ENCODE assay signal across 30 cellular contexts in genomic region chr5:27388755-27389154, GRCh38.
"Had no signal": no experiment of that assay in that cellular context is flagged by ENCODE, and none has a peak within 500 bp of the region (broad histone marks: within the 10 kb centered on the region; RNA-seq: fewer than 3 reads in every experiment).

No MANE protein-coding gene starts in this region.

- ATAC-seq: activated CD8-positive, alpha-beta T cell treated with anti-CD3 and anti-CD28 coated beads for 36 hours; activated naive CD8-positive, alpha-beta T cell treated with anti-CD3 and anti-CD28 coated beads, Interleukin-2, amount 50 U/mL, for 24 hours; gastrocnemius medialis; stimulated activated naive B cell treated with anti-CD40 and anti-IgM and Interleukin-4, amounts not matched to agents 10 μg/mL and 1 μg/mL and 100 μg/mL, for 72 hours; T-helper 17 cell; WTC11 had no signal

- H3K27ac ChIP-seq: colonic mucosa, gastrocnemius medialis, left ventricle myocardium inferior, ovary, prostate gland, right atrium auricular region, stomach, thyroid gland, upper lobe of left lung, vagina had no signal

- H3K9me3 Mint-ChIP-seq: nephron progenitor cell had no signal

- H3K4me1 ChIP-seq: colonic mucosa, gastrocnemius medialis, left ventricle myocardium inferior, prostate gland, right atrium auricular region, stomach, thyroid gland, upper lobe of left lung, vagina had no signal

- H3K27me3 ChIP-seq: colonic mucosa, gastrocnemius medialis, ovary, right atrium auricular region, stomach, thyroid gland, upper lobe of left lung, vagina had no signal

- DNase-seq: activated CD4-positive, alpha-beta T cell treated with anti-CD3 and anti-CD28 coated beads for 1 hour; activated CD4-positive, alpha-beta T cell treated with anti-CD3 and anti-CD28 coated beads, Interleukin-2, amount 50 U/mL, for 1 hour; activated CD8-positive, alpha-beta T cell treated with anti-CD3 and anti-CD28 coated beads for 36 hours; activated naive CD8-positive, alpha-beta T cell treated with anti-CD3 and anti-CD28 coated beads, Interleukin-2, amount 50 U/mL, for 24 hours; activated T-cell treated with anti-CD3 and anti-CD28 coated beads, Interleukin-2, amount 50 U/mL, for 48 hours; colonic mucosa; effector CD8-positive, alpha-beta T cell; erythroblast; gastrocnemius medialis; head of caudate nucleus; hippocampal formation; left ventricle myocardium inferior; nephron progenitor cell; ovary; stimulated activated CD4-positive, alpha-beta T cell treated with anti-CD3 and anti-CD28 coated beads, Interleukin-15, amount 100 ng/mL, for 24 hours; stimulated activated CD4-positive, alpha-beta T cell treated with anti-CD3 and anti-CD28 coated beads, Interleukin-2, amount 100 ng/mL, for 24 hours; stimulated activated naive B cell treated with anti-CD40 and anti-IgM and Interleukin-4, amounts not matched to agents 10 μg/mL and 1 μg/mL and 100 μg/mL, for 72 hours; stomach; T-helper 17 cell; thyroid gland; upper lobe of left lung had no signal

- H3K36me3 Mint-ChIP-seq: activated naive CD4-positive, alpha-beta T cell treated with anti-CD3 and anti-CD28 coated beads, Interleukin-2, amount 50 U/mL, for 24 hours; stimulated activated naive B cell treated with anti-CD40 and anti-IgM and Interleukin-4, amounts not matched to agents 10 μg/mL and 1 μg/mL and 100 μg/mL, for 72 hours; WTC11 had no signal

- H3K27me3 Mint-ChIP-seq: activated CD8-positive, alpha-beta T cell treated with anti-CD3 and anti-CD28 coated beads for 36 hours; activated naive CD4-positive, alpha-beta T cell treated with anti-CD3 and anti-CD28 coated beads, Interleukin-2, amount 50 U/mL, for 24 hours; activated naive CD8-positive, alpha-beta T cell treated with anti-CD3 and anti-CD28 coated beads, Interleukin-2, amount 50 U/mL, for 24 hours; stimulated activated naive B cell treated with anti-CD40 and anti-IgM and Interleukin-4, amounts not matched to agents 10 μg/mL and 1 μg/mL and 100 μg/mL, for 72 hours; T-helper 17 cell had no signal

- H3K27ac Mint-ChIP-seq: activated CD8-positive, alpha-beta T cell treated with anti-CD3 and anti-CD28 coated beads for 36 hours; activated naive CD4-positive, alpha-beta T cell treated with anti-CD3 and anti-CD28 coated beads, Interleukin-2, amount 50 U/mL, for 24 hours; activated naive CD8-positive, alpha-beta T cell treated with anti-CD3 and anti-CD28 coated beads, Interleukin-2, amount 50 U/mL, for 24 hours; activated T-helper 2 cell treated with anti-CD3 and anti-CD28 coated beads, Interferon-gamma antibody, Interleukin-2, Interleukin-4, amounts not matched to agents 10 μg/mL and 5 μg/mL and 100 μg/mL, durations not matched to agents 14 hours and 24 hours and 36 hours; nephron progenitor cell; stimulated activated naive B cell treated with anti-CD40 and anti-IgM and Interleukin-4, amounts not matched to agents 10 μg/mL and 1 μg/mL and 100 μg/mL, for 72 hours; T-helper 17 cell; WTC11 had no signal

- FAIRE-seq: endometrium, keratinocyte had no signal

- H3K9me3 ChIP-seq: colonic mucosa, gastrocnemius medialis, ovary, prostate gland, right atrium auricular region, stomach, thyroid gland, upper lobe of left lung, vagina had no signal

- H3K4me1 Mint-ChIP-seq: activated naive CD4-positive, alpha-beta T cell treated with anti-CD3 and anti-CD28 coated beads, Interleukin-2, amount 50 U/mL, for 24 hours; activated naive CD8-positive, alpha-beta T cell treated with anti-CD3 and anti-CD28 coated beads, Interleukin-2, amount 50 U/mL, for 24 hours; nephron progenitor cell; stimulated activated naive B cell treated with anti-CD40 and anti-IgM and Interleukin-4, amounts not matched to agents 10 μg/mL and 1 μg/mL and 100 μg/mL, for 72 hours; T-helper 17 cell had no signal

- H3K36me3 ChIP-seq: colonic mucosa, gastrocnemius medialis, left ventricle myocardium inferior, ovary, prostate gland, right atrium auricular region, stomach, thyroid gland, upper lobe of left lung, vagina had no signal

- H3K4me3 ChIP-seq: colonic mucosa, gastrocnemius medialis, left ventricle myocardium inferior, lung, ovary, prostate gland, right atrium auricular region, stomach, thyroid gland, upper lobe of left lung, vagina had no signal

- H3K4me3 Mint-ChIP-seq: activated CD8-positive, alpha-beta T cell treated with anti-CD3 and anti-CD28 coated beads for 36 hours; activated naive CD4-positive, alpha-beta T cell treated with anti-CD3 and anti-CD28 coated beads, Interleukin-2, amount 50 U/mL, for 24 hours; activated naive CD8-positive, alpha-beta T cell treated with anti-CD3 and anti-CD28 coated beads, Interleukin-2, amount 50 U/mL, for 24 hours; nephron progenitor cell; stimulated activated naive B cell treated with anti-CD40 and anti-IgM and Interleukin-4, amounts not matched to agents 10 μg/mL and 1 μg/mL and 100 μg/mL, for 72 hours; T-helper 17 cell; WTC11 had no signal
